ENCODE assay signal across 8 cellular contexts in the genomic region with DNA sequence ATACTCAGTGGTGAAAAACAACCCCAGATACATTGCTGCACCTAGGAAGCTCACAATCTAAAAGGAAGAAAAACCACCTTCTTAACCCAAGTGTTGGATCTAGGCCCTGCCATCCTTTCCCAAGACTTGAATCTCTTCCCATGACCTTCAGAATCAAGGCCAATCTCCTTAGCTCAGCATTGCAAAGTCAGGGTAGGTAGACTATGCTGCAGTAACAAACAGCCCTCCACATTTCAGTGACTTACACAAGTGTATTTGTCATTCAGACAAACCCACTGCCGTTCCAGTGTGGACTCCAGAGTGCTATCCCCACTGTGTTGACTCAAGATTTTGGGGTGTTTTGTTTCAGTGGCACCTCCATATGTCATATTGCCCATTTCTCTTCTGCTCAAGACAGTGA.
"Had no signal": no experiment of that assay in that cellular context is flagged by ENCODE, and none has a peak within 500 bp of the region (broad histone marks: within the 10 kb centered on the region; RNA-seq: fewer than 3 reads in every experiment).

No MANE protein-coding gene starts in this region.

- DNase-seq: GM23248, GOT3, H7, IMR-90, KBM-7 had no signal

- H3K9me3 ChIP-seq: HAP-1 had no signal

- H3K4me1 ChIP-seq: HAP-1 had no signal

- ATAC-seq: HCT116 had no signal

- H3K36me3 ChIP-seq: HAP-1 had no signal

- H2AFZ ChIP-seq: GM23248 had no signal

- H3K27ac ChIP-seq: GM23248 had no signal

- H3K9ac ChIP-seq: GM23248, KMS-11 had no signal

- H3K4me3 ChIP-seq: GM23248, HAP-1 had no signal
